Comparison of ENCODE assay signal across 28 cellular contexts in the genomic region with DNA sequence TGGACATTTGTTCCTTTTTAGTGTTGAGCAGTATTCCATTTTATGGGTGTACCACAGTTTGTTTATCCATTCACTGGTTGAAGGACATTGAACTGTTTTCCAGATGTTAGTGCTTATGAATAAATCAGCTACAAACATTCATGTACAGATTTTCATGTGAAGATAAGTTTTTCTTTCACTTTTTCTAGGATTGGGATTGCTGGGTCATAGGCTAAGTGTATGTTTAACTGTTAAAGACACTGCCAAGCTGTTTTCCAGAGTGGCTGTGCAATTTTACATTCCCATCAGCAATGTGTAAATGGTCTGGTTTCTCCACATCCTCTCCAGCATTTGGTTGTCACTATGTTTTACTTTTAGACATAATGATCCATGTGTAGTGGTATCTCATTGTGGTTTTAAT.
"Had no signal": no experiment of that assay in that cellular context is flagged by ENCODE, and none has a peak within 500 bp of the region (broad histone marks: within the 10 kb centered on the region; RNA-seq: fewer than 3 reads in every experiment).

No MANE protein-coding gene starts in this region.

- H3K27me3 ChIP-seq: neural progenitor cell, ovary, right lobe of liver, sigmoid colon, stomach, tibial artery, transverse colon, upper lobe of right lung, uterus had no signal

- FAIRE-seq: small intestine had no signal

- DNase-seq: natural killer cell; occipital lobe; ovary; posterior cingulate gyrus; psoas muscle; right cardiac atrium; right lobe of liver; sigmoid colon; small intestine; stimulated activated CD4-positive, alpha-beta T cell treated with anti-CD3 and anti-CD28 coated beads, Interleukin-15, amount 100 ng/mL, for 24 hours; stimulated activated CD4-positive, alpha-beta T cell treated with anti-CD3 and anti-CD28 coated beads, Interleukin-2, amount 100 ng/mL, for 24 hours; stimulated activated CD4-positive, alpha-beta T cell treated with anti-CD3 and anti-CD28 coated beads, Interleukin-2, amount 100 ng/mL, for 48 hours; stimulated activated CD4-positive, alpha-beta T cell treated with anti-CD3 and anti-CD28 coated beads, Interleukin-4, amount 100 ng/mL, for 24 hours; stimulated activated naive B cell treated with anti-CD40 and anti-IgM and Interleukin-4, amounts not matched to agents 10 μg/mL and 1 μg/mL and 100 μg/mL, for 72 hours; stimulated activated naive CD4-positive, alpha-beta T cell treated with Interleukin-2 at 50 U/mL for 16 hours; stomach; tibial artery; transverse colon; upper lobe of right lung; uterus had no signal

- H3K4me2 ChIP-seq: neural progenitor cell had no signal

- H3K4me3 Mint-ChIP-seq: natural killer cell; nephron; neural progenitor cell; stimulated activated effector memory CD8-positive, alpha-beta T cell treated with anti-CD3 and anti-CD28 coated beads, Interleukin-12 subunit alpha, Interleukin-12 subunit beta, amount 100 ng/mL, for 72 hours; stimulated activated naive B cell treated with anti-CD40 and anti-IgM and Interleukin-4, amounts not matched to agents 10 μg/mL and 1 μg/mL and 100 μg/mL, for 72 hours; stimulated activated naive CD8-positive, alpha-beta T cell treated with anti-CD3 and anti-CD28 coated beads, Interleukin-15, Interleukin-2, amounts not matched to agents 100 ng/mL and 50 ng/mL, for 24 hours; type B pancreatic cell had no signal

- H3K79me2 ChIP-seq: parathyroid adenoma had no signal

- H3K9me3 ChIP-seq: ovary, right lobe of liver, upper lobe of right lung, uterus had no signal

- H3K4me1 ChIP-seq: psoas muscle, right lobe of liver, transverse colon, uterus had no signal

- H3K27ac Mint-ChIP-seq: natural killer cell; nephron; neural progenitor cell; progenitor cell of endocrine pancreas; stimulated activated effector memory CD8-positive, alpha-beta T cell treated with anti-CD3 and anti-CD28 coated beads, Interleukin-12 subunit alpha, Interleukin-12 subunit beta, amount 100 ng/mL, for 72 hours; stimulated activated naive B cell treated with anti-CD40 and anti-IgM and Interleukin-4, amounts not matched to agents 10 μg/mL and 1 μg/mL and 100 μg/mL, for 72 hours; stimulated activated naive CD8-positive, alpha-beta T cell treated with anti-CD3 and anti-CD28 coated beads, Interleukin-15, Interleukin-2, amounts not matched to agents 100 ng/mL and 50 ng/mL, for 24 hours; type B pancreatic cell had no signal

- H3K4me3 ChIP-seq: neural progenitor cell, ovary, psoas muscle, right lobe of liver, sigmoid colon, stomach, thoracic aorta, tibial artery, transverse colon, upper lobe of right lung, uterus had no signal

- H2AFZ ChIP-seq: neural progenitor cell, parathyroid adenoma had no signal

- H3K4me1 Mint-ChIP-seq: stimulated activated effector memory CD8-positive, alpha-beta T cell treated with anti-CD3 and anti-CD28 coated beads, Interleukin-12 subunit alpha, Interleukin-12 subunit beta, amount 100 ng/mL, for 72 hours; stimulated activated naive B cell treated with anti-CD40 and anti-IgM and Interleukin-4, amounts not matched to agents 10 μg/mL and 1 μg/mL and 100 μg/mL, for 72 hours had no signal

- H3K9ac ChIP-seq: neural progenitor cell, parathyroid adenoma had no signal

- H3K36me3 Mint-ChIP-seq: natural killer cell; neural progenitor cell; stimulated activated effector memory CD8-positive, alpha-beta T cell treated with anti-CD3 and anti-CD28 coated beads, Interleukin-12 subunit alpha, Interleukin-12 subunit beta, amount 100 ng/mL, for 72 hours; stimulated activated naive B cell treated with anti-CD40 and anti-IgM and Interleukin-4, amounts not matched to agents 10 μg/mL and 1 μg/mL and 100 μg/mL, for 72 hours; type B pancreatic cell had no signal

- H3K9me3 Mint-ChIP-seq: natural killer cell had no signal

- ATAC-seq: natural killer cell; psoas muscle; right cardiac atrium; right lobe of liver; stimulated activated effector memory CD8-positive, alpha-beta T cell treated with anti-CD3 and anti-CD28 coated beads, Interleukin-12 subunit alpha, Interleukin-12 subunit beta, amount 100 ng/mL, for 72 hours; stimulated activated naive B cell treated with anti-CD40 and anti-IgM and Interleukin-4, amounts not matched to agents 10 μg/mL and 1 μg/mL and 100 μg/mL, for 72 hours; upper lobe of right lung had no signal

- H3K27ac ChIP-seq: neural progenitor cell, ovary, parathyroid adenoma, psoas muscle, right lobe of liver, sigmoid colon, stomach, thoracic aorta, tibial artery, transverse colon, upper lobe of right lung, uterus had no signal

- H3K36me3 ChIP-seq: neural progenitor cell, ovary, right lobe of liver, sigmoid colon, stomach, thoracic aorta, tibial artery, transverse colon, upper lobe of right lung, uterus had no signal
